25 cellular contexts compared by ENCODE assay signal in the genomic region with DNA sequence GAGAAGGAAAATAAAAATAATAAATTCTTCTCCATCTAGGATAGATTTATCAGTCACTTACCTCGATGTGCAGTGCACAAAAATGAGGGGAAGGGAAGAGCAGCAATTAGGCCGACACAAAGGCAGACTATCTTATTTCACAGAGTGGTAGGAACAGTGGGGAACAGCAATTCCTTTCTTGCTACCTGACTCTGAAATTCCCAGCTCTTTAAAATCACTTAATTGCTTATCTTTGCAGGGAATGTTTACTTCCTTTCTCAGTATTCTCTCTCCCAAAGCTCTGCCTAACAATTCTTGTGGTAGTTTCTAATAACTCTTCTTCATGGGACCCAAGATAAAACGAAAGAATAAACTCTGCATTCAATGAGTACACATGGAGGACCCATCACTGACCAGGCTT.
"Had no signal": no experiment of that assay in that cellular context is flagged by ENCODE, and none has a peak within 500 bp of the region (broad histone marks: within the 10 kb centered on the region; RNA-seq: fewer than 3 reads in every experiment).

No MANE protein-coding gene starts in this region.

- H3K4me1 Mint-ChIP-seq: activated B cell treated with CpG ODN at 0.5 μM for 24 hours; activated T-helper 17 cell treated with anti-CD3 and anti-CD28 coated beads, Interleukin-2, amount 50 U/mL, for 72 hours; naive B cell had no signal

- H3K4me3 Mint-ChIP-seq: activated B cell treated with CpG ODN at 0.5 μM for 24 hours; activated CD8-positive, alpha-beta T cell treated with anti-CD3 and anti-CD28 coated beads for 36 hours; activated T-cell treated with anti-CD3 and anti-CD28 coated beads, Interleukin-2, amount 50 U/mL, for 4 hours; activated T-helper 17 cell treated with anti-CD3 and anti-CD28 coated beads, Interleukin-2, amount 50 U/mL, for 72 hours; naive B cell; neural crest cell had no signal

- H3K36me3 Mint-ChIP-seq: activated naive CD4-positive, alpha-beta T cell treated with anti-CD3 and anti-CD28 coated beads, Interleukin-2, amount 50 U/mL, for 72 hours; naive B cell had no signal

- H3K4me1 ChIP-seq: breast epithelium, parathyroid adenoma, psoas muscle had no signal

- H3K27me3 ChIP-seq: breast epithelium, heart right ventricle, right atrium auricular region, tibial nerve had no signal

- H3K36me3 ChIP-seq: breast epithelium, heart right ventricle, left ventricle myocardium inferior, right atrium auricular region, tibial nerve had no signal

- H3K9ac ChIP-seq: parathyroid adenoma had no signal

- H3K4me3 ChIP-seq: breast epithelium, heart right ventricle, left ventricle myocardium inferior, lung, psoas muscle, right atrium auricular region, smooth muscle cell, tibial nerve had no signal

- H3K4me2 ChIP-seq: smooth muscle cell had no signal

- H3K9me3 Mint-ChIP-seq: activated B cell treated with CpG ODN at 0.5 μM for 24 hours; activated CD8-positive, alpha-beta T cell treated with anti-CD3 and anti-CD28 coated beads for 36 hours; activated naive CD4-positive, alpha-beta T cell treated with anti-CD3 and anti-CD28 coated beads, Interleukin-2, amount 50 U/mL, for 72 hours; activated T-cell treated with anti-CD3 and anti-CD28 coated beads, Interleukin-2, amount 50 U/mL, for 4 hours; activated T-helper 17 cell treated with anti-CD3 and anti-CD28 coated beads, Interleukin-2, amount 50 U/mL, for 72 hours; neural crest cell had no signal

- H3K9me3 ChIP-seq: breast epithelium, heart right ventricle, left ventricle myocardium inferior, psoas muscle, right atrium auricular region, tibial nerve had no signal

- H3K27ac ChIP-seq: breast epithelium, left ventricle myocardium inferior, parathyroid adenoma, psoas muscle, right atrium auricular region, tibial nerve had no signal

- H3K27ac Mint-ChIP-seq: activated B cell treated with CpG ODN at 0.5 μM for 24 hours; activated CD8-positive, alpha-beta T cell treated with anti-CD3 and anti-CD28 coated beads for 36 hours; activated naive CD4-positive, alpha-beta T cell treated with anti-CD3 and anti-CD28 coated beads, Interleukin-2, amount 50 U/mL, for 72 hours; activated T-helper 17 cell treated with anti-CD3 and anti-CD28 coated beads, Interleukin-2, amount 50 U/mL, for 72 hours; naive B cell had no signal

- ATAC-seq: activated CD8-positive, alpha-beta T cell treated with anti-CD3 and anti-CD28 coated beads for 36 hours; activated naive CD4-positive, alpha-beta T cell treated with anti-CD3 and anti-CD28 coated beads, Interleukin-2, amount 50 U/mL, for 72 hours; activated T-cell treated with anti-CD3 and anti-CD28 coated beads, Interleukin-2, amount 50 U/mL, for 4 hours; activated T-helper 17 cell treated with anti-CD3 and anti-CD28 coated beads, Interleukin-2, amount 50 U/mL, for 72 hours; esophagus mucosa; heart right ventricle; psoas muscle had no signal

- DNase-seq: activated B cell treated with CpG ODN at 0.5 μM for 24 hours; activated CD4-positive, alpha-beta T cell treated with anti-CD3 and anti-CD28 coated beads, Interleukin-2, amount 50 U/mL, for 1 hour; activated CD8-positive, alpha-beta T cell treated with anti-CD3 and anti-CD28 coated beads for 36 hours; activated naive CD4-positive, alpha-beta T cell; activated T-cell treated with anti-CD3 and anti-CD28 coated beads, Interleukin-2, amount 50 U/mL, for 4 hours; central memory CD4-positive, alpha-beta T cell; foreskin fibroblast; heart right ventricle; left ventricle myocardium inferior; naive B cell; occipital lobe; psoas muscle; stimulated activated CD4-positive, alpha-beta T cell treated with anti-CD3 and anti-CD28 coated beads, Interleukin-1b, Interleukin-23, amount 100 ng/mL, for 48 hours; stimulated activated naive CD4-positive, alpha-beta T cell; T-helper 2 cell had no signal

- H3K27me3 Mint-ChIP-seq: activated B cell treated with CpG ODN at 0.5 μM for 24 hours; activated T-helper 17 cell treated with anti-CD3 and anti-CD28 coated beads, Interleukin-2, amount 50 U/mL, for 72 hours; naive B cell had no signal
